ENCODE assay signal across 8 cellular contexts in genomic region chr2:84919885-84920580, GRCh38. TPM values are rescaled to one million over a fixed set of nuclear protein-coding genes. Genes with fewer than 3 reads are reported as not detected.
DNase-seq lines count a peak whose midpoint lies in the region; ATAC-seq and TF ChIP-seq lines count a peak whose summit lies in the region.

No MANE protein-coding gene starts in this region.

- H3K27me3 ChIP-seq in SK-N-SH (ENCODE audit: insufficient read depth): no peaks in the 10 kb centered on the region
- H3K27me3 ChIP-seq in upper lobe of left lung: no peaks in the 10 kb centered on the region

- peak overlapping the region; percentile 84; the same call in 1 of the 2 replicates for H2AFZ ChIP-seq in SK-N-SH (ENCODE audit: low read depth)

- TF ChIP-seq EP300 in SK-N-SH (IDR thresholded peaks at IDR 0.05; ENCODE audit: borderline replicate concordance in 1 of 2, low read depth in 1 of 2, low read length in 1 of 2) (no peak; a peak in 1 of 4 replicates), upper lobe of left lung (IDR thresholded peaks at IDR 0.05) (peak in 2 of 4 donors; percentile 72 to 82)

- TF ChIP-seq CTCF in AG09319 (IDR thresholded peaks at IDR 0.05; ENCODE audit: low read depth, low read length): no peak
- TF ChIP-seq CTCF in SK-N-SH (IDR thresholded peaks at IDR 0.05): no peak
- no peak for TF ChIP-seq CTCF in coronary artery (IDR thresholded peaks at IDR 0.05)
- no peak for TF ChIP-seq CTCF in upper lobe of left lung (IDR thresholded peaks at IDR 0.05)

- H3K9ac ChIP-seq in SK-N-SH: peak overlapping the region; percentile 77

- peaks cover 0 to 19% of the 10 kb centered on the region in 2 experiments; a peak in 3 of 4 replicates for H3K4me1 ChIP-seq in SK-N-SH (ENCODE audit: control insufficient read depth in 1 of 2, insufficient read depth in 2 of 2, low read depth in 1 of 2, low read length in 1 of 2)
- H3K4me1 ChIP-seq in upper lobe of left lung: peaks cover 6 to 34% (median 29%) of the 10 kb centered on the region in 4 donors

- no peak for TF ChIP-seq POLR2A in upper lobe of left lung (IDR thresholded peaks at IDR 0.05)

- TF ChIP-seq RAD21 in SK-N-SH (IDR thresholded peaks at IDR 0.05; ENCODE audit: low read length): no peak

- peaks cover 22% of the 10 kb centered on the region for H3F3A ChIP-seq in SK-N-SH (replicated peaks; ENCODE audit: insufficient read depth)

- H3K79me2 ChIP-seq in SK-N-SH (ENCODE audit: insufficient read depth): no peaks in the 10 kb centered on the region

- H3K9me2 ChIP-seq in SK-N-SH: no peaks in the 10 kb centered on the region

- H3K4me3 ChIP-seq in SK-N-SH (ENCODE audit: low read depth in 2 of 2, low read length in 1 of 2) (peak overlapping the region; percentile 19 to 22; a peak in 3 of 4 replicates), coronary artery (peak overlapping the region; percentile 21), upper lobe of left lung (no peak overlapping the region)

- POLR2A ChIA-PET in SK-N-SH (lab: Yijun Ruan, JAX): interaction anchor here (0.8 kb wide), 1 partner anchor 73 kb away, joined by 3 read pairs; no protein-coding TSS in a partner anchor

- H3K4me2 ChIP-seq in SK-N-SH: peak overlapping the region; percentile 65

- H3K9me3 ChIP-seq in SK-N-SH: no peaks in the 10 kb centered on the region
- no peaks in the 10 kb centered on the region for H3K9me3 ChIP-seq in upper lobe of left lung

- no peaks in the 10 kb centered on the region for H4K20me1 ChIP-seq in SK-N-SH (ENCODE audit: insufficient read depth)

- DNase-seq in AG09319 (ENCODE audit: extremely low read depth, low read depth): peak; percentile 94
- no peak for DNase-seq in SK-N-SH
- DNase-seq in coronary artery (ENCODE audit: low spot score): no peak
- DNase-seq in mucosa of gallbladder (ENCODE audit: low spot score): peak; percentile 57
- peak in 1 of 2 donors; percentile 49 for DNase-seq in upper lobe of left lung
- no peak for DNase-seq in DMS114 treated with DMSO at 0.1 percent for 48 hours (lab: John Stamatoyannopoulos, UW; ENCODE audit: unreplicated experiment)

- WGBS in SK-N-SH (ENCODE audit: low lambda C conversion rate): 9% methylated on average over 7 of the region's 7 CpGs
- 33 to 35% methylated on average over 7 of the region's 7 CpGs for WGBS in upper lobe of left lung, 2 donors

- H3K36me3 ChIP-seq in SK-N-SH (replicated peaks in 1 of 2; ENCODE audit: control insufficient read depth in 1 of 2, insufficient read depth in 2 of 2, low read length in 1 of 2): no peaks in the 10 kb centered on the region
- H3K36me3 ChIP-seq in upper lobe of left lung: no peaks in the 10 kb centered on the region

- H3K27ac ChIP-seq in SK-N-SH (ENCODE audit: low read depth in 2 of 2, low read length in 1 of 2) (peak overlapping the region; percentile 71 to 96; a peak in 3 of 4 replicates), coronary artery (peak overlapping the region; percentile 60 to 86), upper lobe of left lung (peak overlapping the region; percentile 76 to 95 (median 84))

- peak; percentile 50 for ATAC-seq in GM18870 (IDR thresholded peaks at IDR 0.05; ENCODE audit: unreplicated experiment)
- peak; percentile 47 for ATAC-seq in HG03095 (IDR thresholded peaks at IDR 0.05; ENCODE audit: unreplicated experiment)
- peak; percentile 87 to 96 for ATAC-seq in upper lobe of left lung (ENCODE audit: low FRiP score in 2 of 2)

- CTCF ChIA-PET in SK-N-SH (lab: Yijun Ruan, JAX): interaction anchor here (0.8 to 1.0 kb wide), 2 partner anchors 13 to 98 kb away, joined by 4 read pairs; no protein-coding TSS in a partner anchor

TF ChIP-seq in SK-N-SH, 30 proteins besides CTCF, POLR2A, EP300 and RAD21:
- TF ChIP-seq SIN3A (IDR thresholded peaks at IDR 0.05; ENCODE audit: borderline replicate concordance, low read depth, low read length): 0 out of 2 replicates have a peak, but pooled peaks have one; percentile 24
- TF ChIP-seq MAX (IDR thresholded peaks at IDR 0.05; ENCODE audit: low read depth): peak; percentile 86
- TF ChIP-seq TAF1 (IDR thresholded peaks at IDR 0.05; ENCODE audit: borderline replicate concordance, low read depth, low read length): peak; percentile 15; the same call in 1 of the 2 replicates
- no peak for TF ChIP-seq ZBTB33 (IDR thresholded peaks at IDR 0.05; ENCODE audit: borderline replicate concordance, low read depth)
- peak; percentile 71 for TF ChIP-seq PBX3 (IDR thresholded peaks at IDR 0.05)
- TF ChIP-seq POLR2AphosphoS5 (IDR thresholded peaks at IDR 0.05; ENCODE audit: low read depth, low read length): peak; percentile 53; the same call in 1 of the 2 replicates
- no peak for TF ChIP-seq SMC3 (IDR thresholded peaks at IDR 0.05; ENCODE audit: low read depth, low read length)
- peak; percentile 45 for TF ChIP-seq TCF12 (IDR thresholded peaks at IDR 0.05)
- peak; percentile 87 for TF ChIP-seq FOSL2 (IDR thresholded peaks at IDR 0.05; ENCODE audit: borderline replicate concordance, low read depth)
- TF ChIP-seq MXI1 (IDR thresholded peaks at IDR 0.05; ENCODE audit: low read depth, low read length): no peak
- peak; percentile 90 for TF ChIP-seq JUND (IDR thresholded peaks at IDR 0.05)
- peak; percentile 53; the same call in 1 of the 2 replicates for TF ChIP-seq NFIC (IDR thresholded peaks at IDR 0.05; ENCODE audit: borderline replicate concordance)

RNA-seq across cellular contexts. Expression of gene TMSB10, which starts 14.6 kb away (rescaled TPM):
- 3,924 and 7,920 TPM in 2 replicates for polyA plus RNA-seq in SK-N-SH (2012; rRNA removed)
- polyA plus RNA-seq in SK-N-SH (2012; cell fraction: cytosol; rRNA removed): 5,618 and 8,173 TPM in 2 replicates
- polyA plus RNA-seq in SK-N-SH (2012; cell fraction: nucleus; rRNA removed): 1,784 and 3,464 TPM in 2 replicates
- total RNA-seq in mucosa of gallbladder (999 TPM), upper lobe of left lung (1,000 to 10,000 TPM; 1,275 to 5,234 (median 2,267) TPM)

RNA-seq across cellular contexts. Expression of gene TRABD2A, which starts 39.1 kb away (rescaled TPM):
- polyA plus RNA-seq in SK-N-SH (2012; rRNA removed): 3.0 and 3.8 TPM in 2 replicates
- polyA plus RNA-seq in SK-N-SH (2012; cell fraction: cytosol; rRNA removed): 2.4 and 3.6 TPM in 2 replicates
- polyA plus RNA-seq in SK-N-SH (2012; cell fraction: nucleus; rRNA removed): 2.2 TPM in 2 replicates
- 0.52 TPM for total RNA-seq in mucosa of gallbladder
- total RNA-seq in upper lobe of left lung: 10 to 100 TPM in 1 of 6 donors, 1 to 10 TPM in 5; 2.0 to 22.0 (median 6.2) TPM

RNA-seq across cellular contexts. Expression of gene KCMF1, which starts 50.9 kb away (rescaled TPM):
- 37.0 and 51.2 TPM in 2 replicates for polyA plus RNA-seq in SK-N-SH (2012; rRNA removed)
- polyA plus RNA-seq in SK-N-SH (2012; cell fraction: cytosol; rRNA removed): 51.9 and 60.8 TPM in 2 replicates
- polyA plus RNA-seq in SK-N-SH (2012; cell fraction: nucleus; rRNA removed): 13.7 and 27.2 TPM in 2 replicates
- total RNA-seq in mucosa of gallbladder (60.1 TPM), upper lobe of left lung (10 to 100 TPM in 5 of 6 donors, 1 to 10 TPM in 1; 6.3 to 76.6 (median 47.8) TPM)

Comparison
In these comparisons a context has a peak if more than half of its experiments do, and no peak if none do; other contexts are left out.
1. DNase-seq: peak in AG09319 (single experiment) and mucosa of gallbladder (single experiment); none in SK-N-SH (single experiment), coronary artery (single experiment) and DMS114 treated with DMSO at 0.1 percent for 48 hours (single experiment).
2. H3K4me3 ChIP-seq: peak in SK-N-SH (2 of 2) and coronary artery (single experiment); none in upper lobe of left lung (0 of 4).
3. Peak in every context shown above with its lines, with median percentiles within 50 percentile points of each other: ATAC-seq and H3K27ac ChIP-seq.